In genomic region chr3:179347383-179348194, GRCh38 we compare ENCODE assay signal across 8 cellular contexts. TPM values are rescaled to one million over a fixed set of nuclear protein-coding genes. Genes with fewer than 3 reads are reported as not detected.
DNase-seq lines count a peak whose midpoint lies in the region; ATAC-seq, FAIRE-seq and TF ChIP-seq lines count a peak whose summit lies in the region.

MFN1 (plus strand) TSS chr3:179347709; CDS start chr3:179348852, 1,143 bp downstream.

- 1% methylated on average over 18 to 60 of the region's 60 CpGs for WGBS in adrenal gland, 4 donors
- WGBS in heart left ventricle, 4 donors: 0 to 1% (median 1%) methylated on average over 42 to 60 of the region's 60 CpGs

- TF ChIP-seq CTCF in adrenal gland (IDR thresholded peaks at IDR 0.05) (no peak), heart left ventricle (IDR thresholded peaks at IDR 0.05) (no peak), type B pancreatic cell (conservative IDR thresholded peaks at IDR 0.05) (no peak)

- H3K9me3 ChIP-seq in adrenal gland (replicated peaks in 1 of 3) (no peaks in the 10 kb centered on the region), heart left ventricle (no peaks in the 10 kb centered on the region)

- H3K4me1 Mint-ChIP-seq in type B pancreatic cell (ENCODE audit: unreplicated experiment): peaks cover 8% of the 10 kb centered on the region

- H3K27me3 ChIP-seq in adrenal gland (no peaks in the 10 kb centered on the region), heart left ventricle (no peaks in the 10 kb centered on the region)

- FAIRE-seq in GM12892 (lab: Jason Lieb, UNC): peak; percentile 100

- H3K9me3 Mint-ChIP-seq in type B pancreatic cell: no peaks in the 10 kb centered on the region

- DNase-seq in GM12892 (ENCODE audit: insufficient read length): peak; percentile 75
- DNase-seq in NCI-H146 (lab: John Stamatoyannopoulos, UW): peak; percentile 99
- peak; percentile 77 to 93 (median 84) for DNase-seq in T-helper 1 cell
- peak; percentile 93 to 98 (median 97) for DNase-seq in adrenal gland
- DNase-seq in heart left ventricle: peak; percentile 95 to 97 (median 96)
- peak; percentile 99 for DNase-seq in pons (ENCODE audit: low spot score)
- DNase-seq in type B pancreatic cell (ENCODE audit: extremely low spot score, unreplicated experiment): peak; percentile 86

- H3K4me3 Mint-ChIP-seq in type B pancreatic cell: peak within 1 kb of the TSS; percentile 100

- peaks cover 0 to 21% of the 10 kb centered on the region in 2 donors for H3K36me3 ChIP-seq in adrenal gland (replicated peaks in 1 of 2)
- H3K36me3 ChIP-seq in heart left ventricle: peaks cover 0 to 35% (median 30%) of the 10 kb centered on the region in 9 donors

- H3K36me3 Mint-ChIP-seq in type B pancreatic cell: peaks cover 3% of the 10 kb centered on the region

- no peaks in the 10 kb centered on the region for H3K27me3 Mint-ChIP-seq in type B pancreatic cell

- ATAC-seq in HG02852 (IDR thresholded peaks at IDR 0.05; ENCODE audit: unreplicated experiment) (peak; percentile 92), heart left ventricle (peak; percentile 97 to 100 (median 99))

- TF ChIP-seq POLR2A in GM12892 (IDR thresholded peaks at IDR 0.05; ENCODE audit: low read depth, low read length) (peak; percentile 92), adrenal gland (IDR thresholded peaks at IDR 0.05) (peak in 1 of 2 donors; percentile 81), heart left ventricle (IDR thresholded peaks at IDR 0.05) (peak in 1 of 2 donors; percentile 86)

- peak within 1 kb of the TSS; percentile 24 to 93 (median 79) for H3K27ac ChIP-seq in adrenal gland
- peak within 1 kb of the TSS; percentile 43 to 94 (median 88) for H3K27ac ChIP-seq in heart left ventricle

- H3K4me1 ChIP-seq in adrenal gland (replicated peaks in 1 of 2): peaks cover 8 to 11% of the 10 kb centered on the region in 2 donors
- H3K4me1 ChIP-seq in heart left ventricle: peaks cover 0 to 24% (median 8%) of the 10 kb centered on the region in 12 donors

- peak within 1 kb of the TSS; percentile 99 for H3K27ac Mint-ChIP-seq in type B pancreatic cell

- H3K4me3 ChIP-seq in adrenal gland (peak within 1 kb of the TSS; percentile 54 to 90 (median 88)), heart left ventricle (peak within 1 kb of the TSS; percentile 67 to 93 (median 82))

- intact Hi-C loops in adrenal gland (cut with DNase I): no loop called here
- intact Hi-C loops in heart left ventricle (cut with DNase I): loop anchor here in 6 of 10 donors (1.0 to 10.0 kb wide), 7 partner anchors 24 to 217 kb away; partner anchors contain the start of genes ZNF639 (in 4 of the 6), ACTL6A (in 3 of the 6) and GNB4 (in 1 of the 6)

RNA-seq across cellular contexts. Expression of gene MFN1, which starts in this region (rescaled TPM):
- 48.0 TPM for polyA plus RNA-seq in GM12892 (2012; ENCODE audit: missing spikeins)
- total RNA-seq in adrenal gland (10 to 100 TPM; 20.1 to 60.9 (median 41.7) TPM), heart left ventricle (10 to 100 TPM; 28.5 to 78.0 (median 59.0) TPM), type B pancreatic cell (ENCODE audit: low replicate concordance) (42.3 and 53.3 TPM in 2 replicates)
- polyA plus RNA-seq in adrenal gland (10 to 100 TPM; 12.4 to 48.7 (median 15.7) TPM), heart left ventricle (10 to 100 TPM; 10.8 to 33.1 TPM)

Comparison
In these comparisons a context has a peak if more than half of its experiments do, and no peak if none do; other contexts are left out.
1. Peak in every context shown above with its lines: DNase-seq, ATAC-seq, H3K4me3 ChIP-seq and H3K27ac ChIP-seq.
2. intact Hi-C loops: an anchor here in heart left ventricle (1.0 to 10.0 kb wide); none called in adrenal gland.